Comparison of ENCODE assay signal across 8 cellular contexts in genomic region chr15:48176957-48177356, GRCh38. TPM values are rescaled to one million over a fixed set of nuclear protein-coding genes. Genes with fewer than 3 reads are reported as not detected.
DNase-seq lines count a peak whose midpoint lies in the region; ATAC-seq and TF ChIP-seq lines count a peak whose summit lies in the region.
"Had no signal": no experiment of that assay in that cellular context is flagged by ENCODE, and none has a peak within 500 bp of the region (broad histone marks: within the 10 kb centered on the region; RNA-seq: fewer than 3 reads in every experiment).

No MANE protein-coding gene starts in this region.

- H3K4me1 ChIP-seq in fibroblast of lung (ENCODE audit: control insufficient read depth, extremely low read depth, insufficient read depth, low read length) (no peaks in the 10 kb centered on the region), skeletal muscle tissue (ENCODE audit: control insufficient read depth in 3 of 3, insufficient read depth in 3 of 3, low read length in 3 of 3) (peaks cover 0 to 2% (median 2%) of the 10 kb centered on the region in 3 donors), thyroid gland (peaks cover 0 to 12% of the 10 kb centered on the region in 2 donors)

- H3K27me3 ChIP-seq in fibroblast of lung (ENCODE audit: control insufficient read depth, insufficient read depth, low read length) (no peaks in the 10 kb centered on the region), skeletal muscle tissue (ENCODE audit: control insufficient read depth in 3 of 3, insufficient read depth in 3 of 3, low read length in 3 of 3) (peaks cover 6 to 10% (median 6%) of the 10 kb centered on the region in 3 donors), thyroid gland (no peaks in the 10 kb centered on the region)

- TF ChIP-seq POLR2A in thyroid gland (IDR thresholded peaks at IDR 0.05) = no peak

- ATAC-seq in GM19463 (IDR thresholded peaks at IDR 0.05; ENCODE audit: unreplicated experiment) (peak; percentile 28), HG03565 (IDR thresholded peaks at IDR 0.05; ENCODE audit: unreplicated experiment) (no peak)

- no peak for TF ChIP-seq CTCF in LNCaP clone FGC (IDR thresholded peaks at IDR 0.05; ENCODE audit: control insufficient read depth, extremely low read depth, insufficient read depth)
- no peak for TF ChIP-seq CTCF in fibroblast of lung (conservative IDR thresholded peaks at IDR 0.05 in 1 of 2, IDR thresholded peaks at IDR 0.05 in 1 of 2; ENCODE audit: low read depth in 1 of 2, low read length in 2 of 2)
- no peak for TF ChIP-seq CTCF in thyroid gland (IDR thresholded peaks at IDR 0.05)

- intact Hi-C loops in thyroid gland (cut with DNase I) = no loop called here

- no peak overlapping the region for H3K9ac ChIP-seq in fibroblast of lung (ENCODE audit: insufficient read depth, low read length)
- no peak overlapping the region for H3K9ac ChIP-seq in skeletal muscle tissue (ENCODE audit: low read depth in 1 of 3, low read length in 3 of 3)

- no peaks in the 10 kb centered on the region for H3K36me3 ChIP-seq in fibroblast of lung (ENCODE audit: control insufficient read depth, insufficient read depth, low read length)
- no peaks in the 10 kb centered on the region for H3K36me3 ChIP-seq in skeletal muscle tissue (ENCODE audit: control insufficient read depth in 3 of 3, insufficient read depth in 3 of 3, low read length in 3 of 3)
- no peaks in the 10 kb centered on the region for H3K36me3 ChIP-seq in thyroid gland
- H3K36me3 ChIP-seq: neutrophil had no signal

- H3K9me3 ChIP-seq in fibroblast of lung (ENCODE audit: control insufficient read depth, insufficient read depth, low read depth, low read length) (no peaks in the 10 kb centered on the region), skeletal muscle tissue (ENCODE audit: control insufficient read depth in 3 of 3, low read length in 3 of 3) (no peaks in the 10 kb centered on the region), thyroid gland (no peaks in the 10 kb centered on the region)
- H3K9me3 ChIP-seq: neutrophil had no signal

- H4K20me1 ChIP-seq in fibroblast of lung (ENCODE audit: control insufficient read depth, extremely low read depth, insufficient read depth, low read length) = no peaks in the 10 kb centered on the region

- peak overlapping the region; percentile 85 for H3K4me2 ChIP-seq in fibroblast of lung (ENCODE audit: extremely low read depth, insufficient read depth, low read length)

- H3K27ac ChIP-seq in fibroblast of lung (ENCODE audit: insufficient read depth, low read length) (peak overlapping the region; percentile 77), skeletal muscle tissue (ENCODE audit: low read depth, low read length) (no peak overlapping the region), thyroid gland (no peak overlapping the region)
- H3K27ac ChIP-seq: neutrophil had no signal

- H3K79me2 ChIP-seq in fibroblast of lung (ENCODE audit: control insufficient read depth, insufficient read depth, low read length) = peaks cover 7% of the 10 kb centered on the region

- peak overlapping the region; percentile 51; the same call in 1 of the 2 replicates for H3K4me3 ChIP-seq in LNCaP clone FGC (ENCODE audit: low read depth, low read length)
- H3K4me3 ChIP-seq in fibroblast of lung (replicated peaks in 1 of 4; ENCODE audit: control extremely low read depth in 1 of 4, insufficient read depth in 1 of 4, low read depth in 3 of 4, low read length in 4 of 4) = peak overlapping the region; percentile 57 to 77 (median 68)
- H3K4me3 ChIP-seq in skeletal muscle tissue (ENCODE audit: low read length in 3 of 3) = peak overlapping the region in 2 of 3 donors; percentile 54 to 59
- no peak overlapping the region for H3K4me3 ChIP-seq in thyroid gland (replicated peaks in 1 of 3)

- DNase-seq in LNCaP clone FGC (ENCODE audit: low read depth) = no peak
- DNase-seq in fibroblast of lung (ENCODE audit: low read depth in 2 of 2) = no peak
- DNase-seq in thyroid gland = no peak
- no peak for DNase-seq in stimulated activated CD4-positive, alpha-beta T cell treated with anti-CD3 and anti-CD28 coated beads, Interleukin-12 subunit alpha, Interleukin-12 subunit beta, amount 100 ng/mL, for 4 hours

- WGBS in thyroid gland, 2 donors = 79 to 84% methylated on average over 2 of the region's 2 CpGs

- H2AFZ ChIP-seq in fibroblast of lung (ENCODE audit: low read length) = peak overlapping the region; percentile 76

RNA-seq across cellular contexts. Expression of gene MYEF2, which starts 1.1 kb away (rescaled TPM):
- total RNA-seq in fibroblast of lung (6.2 and 13.5 TPM in 2 replicates), skeletal muscle tissue (3.7 TPM), thyroid gland (10 to 100 TPM in 3 of 4 donors, 1 to 10 TPM in 1; 6.4 to 19.4 (median 11.9) TPM)
- 5.3 and 10.2 TPM in 2 replicates for polyA plus RNA-seq in fibroblast of lung
- polyA plus RNA-seq in fibroblast of lung (2012) = 4.9 and 9.0 TPM in 2 replicates
- polyA minus RNA-seq in fibroblast of lung (ENCODE audit: low replicate concordance) = 0.35 and 5.9 TPM in 2 replicates

RNA-seq across cellular contexts. Expression of gene CTXN2, which starts 14.5 kb away (rescaled TPM):
- total RNA-seq in fibroblast of lung (not detected in 2 replicates), skeletal muscle tissue (not detected), thyroid gland (not detected)
- polyA plus RNA-seq in fibroblast of lung = not detected in 2 replicates
- not detected in 2 replicates for polyA plus RNA-seq in fibroblast of lung (2012)
- polyA minus RNA-seq in fibroblast of lung (ENCODE audit: low replicate concordance) = not detected in 2 replicates

RNA-seq across cellular contexts. Expression of gene SLC12A1, which starts 29.1 kb away (rescaled TPM):
- total RNA-seq in fibroblast of lung (not detected in 2 replicates), skeletal muscle tissue (not detected), thyroid gland (not detected)
- not detected in 2 replicates for polyA plus RNA-seq in fibroblast of lung
- polyA plus RNA-seq in fibroblast of lung (2012) = not detected in 2 replicates
- polyA minus RNA-seq in fibroblast of lung (ENCODE audit: low replicate concordance) = not detected in 2 replicates

RNA-seq across cellular contexts. Expression of gene SLC24A5, which starts 56.2 kb away (rescaled TPM):
- total RNA-seq in fibroblast of lung = not detected in 2 replicates
- polyA plus RNA-seq in fibroblast of lung = not detected in 2 replicates
- not detected in 2 replicates for polyA plus RNA-seq in fibroblast of lung (2012)
- polyA minus RNA-seq in fibroblast of lung (ENCODE audit: low replicate concordance) = not detected in 2 replicates
- not detected for total RNA-seq in skeletal muscle tissue
- not detected for total RNA-seq in thyroid gland

Comparison
In these comparisons a context has a peak if more than half of its experiments do, and no peak if none do; other contexts are left out.
1. H3K4me3 ChIP-seq: peak in LNCaP clone FGC (single experiment), fibroblast of lung (4 of 4) and skeletal muscle tissue (2 of 3); none in thyroid gland (0 of 3).